2 cellular contexts compared by ENCODE assay signal in the genomic region with DNA sequence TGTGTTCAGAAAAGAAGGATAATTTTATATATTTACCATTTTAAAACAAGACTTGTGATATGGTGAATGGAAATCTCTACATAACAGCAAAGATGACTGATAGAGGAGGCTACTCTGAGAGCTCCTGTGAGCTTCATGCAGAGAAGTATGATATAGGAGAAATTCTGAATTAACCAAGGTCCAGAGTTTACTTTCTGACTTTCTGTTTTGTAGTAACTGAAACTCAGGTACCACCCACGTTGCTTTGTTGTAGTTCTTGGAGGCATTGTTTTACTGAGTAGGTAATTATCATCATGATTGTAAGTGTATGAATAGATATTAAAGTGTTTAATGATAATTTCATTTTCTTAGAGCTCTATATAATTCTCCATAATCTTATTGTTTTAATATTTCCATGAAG.
TF ChIP-seq lines count a peak whose summit lies in the region.

No MANE protein-coding gene starts in this region.

TF ChIP-seq in HCT116, 20 proteins besides CTCF, POLR2A, EP300 and RAD21:
- TF ChIP-seq ELF1 (IDR thresholded peaks at IDR 0.05; ENCODE audit: borderline replicate concordance, low read depth), result no peak
- TF ChIP-seq, protein P1, sequence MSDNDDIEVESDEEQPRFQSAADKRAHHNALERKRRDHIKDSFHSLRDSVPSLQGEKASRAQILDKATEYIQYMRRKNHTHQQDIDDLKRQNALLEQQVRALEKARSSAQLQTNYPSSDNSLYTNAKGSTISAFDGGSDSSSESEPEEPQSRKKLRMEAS (IDR thresholded peaks at IDR 0.05), result no peak
- TF ChIP-seq EZH2phosphoT487 (IDR thresholded peaks at IDR 0.05; ENCODE audit: borderline replicate concordance), result no peak
- TF ChIP-seq SP1 (IDR thresholded peaks at IDR 0.05; ENCODE audit: low read depth), result no peak
- TF ChIP-seq CBX3 (IDR thresholded peaks at IDR 0.05; ENCODE audit: low read depth), result no peak
- no peak for TF ChIP-seq FOSL1 (IDR thresholded peaks at IDR 0.05; ENCODE audit: low read depth)
- no peak for TF ChIP-seq YY1 (IDR thresholded peaks at IDR 0.05; ENCODE audit: extremely low read depth, insufficient replicate concordance, low read depth, low read length)
- TF ChIP-seq REST (IDR thresholded peaks at IDR 0.05; ENCODE audit: low read depth), result no peak
- TF ChIP-seq CEBPB (IDR thresholded peaks at IDR 0.05; ENCODE audit: low read depth), result no peak
- TF ChIP-seq ZBTB33 (IDR thresholded peaks at IDR 0.05; ENCODE audit: extremely low read depth, insufficient replicate concordance, low read length), result no peak
- TF ChIP-seq JUND (IDR thresholded peaks at IDR 0.05), result no peak

TF ChIP-seq in GM12878, 131 proteins besides CTCF, POLR2A, EP300 and RAD21:
- TF ChIP-seq PML (IDR thresholded peaks at IDR 0.05; ENCODE audit: low read length) (no peak), SPI1 (IDR thresholded peaks at IDR 0.05; ENCODE audit: borderline replicate concordance, insufficient read depth, low read depth, low read length) (no peak), JUND (IDR thresholded peaks at IDR 0.05; ENCODE audit: low read depth, low read length) (no peak), STAT3 (IDR thresholded peaks at IDR 0.05; ENCODE audit: low read depth, low read length) (no peak), RELA (IDR thresholded peaks at IDR 0.05; ENCODE audit: borderline replicate concordance, partially characterized antibody) (no peak), NFIC (IDR thresholded peaks at IDR 0.05; ENCODE audit: low read depth, low read length) (no peak), EZH2 (IDR thresholded peaks at IDR 0.05; ENCODE audit: borderline replicate concordance, control insufficient read depth, low read depth, low read length) (no peak), GATAD2B (conservative IDR thresholded peaks at IDR 0.05; ENCODE audit: low read depth) (no peak)
- TF ChIP-seq, protein P2, sequence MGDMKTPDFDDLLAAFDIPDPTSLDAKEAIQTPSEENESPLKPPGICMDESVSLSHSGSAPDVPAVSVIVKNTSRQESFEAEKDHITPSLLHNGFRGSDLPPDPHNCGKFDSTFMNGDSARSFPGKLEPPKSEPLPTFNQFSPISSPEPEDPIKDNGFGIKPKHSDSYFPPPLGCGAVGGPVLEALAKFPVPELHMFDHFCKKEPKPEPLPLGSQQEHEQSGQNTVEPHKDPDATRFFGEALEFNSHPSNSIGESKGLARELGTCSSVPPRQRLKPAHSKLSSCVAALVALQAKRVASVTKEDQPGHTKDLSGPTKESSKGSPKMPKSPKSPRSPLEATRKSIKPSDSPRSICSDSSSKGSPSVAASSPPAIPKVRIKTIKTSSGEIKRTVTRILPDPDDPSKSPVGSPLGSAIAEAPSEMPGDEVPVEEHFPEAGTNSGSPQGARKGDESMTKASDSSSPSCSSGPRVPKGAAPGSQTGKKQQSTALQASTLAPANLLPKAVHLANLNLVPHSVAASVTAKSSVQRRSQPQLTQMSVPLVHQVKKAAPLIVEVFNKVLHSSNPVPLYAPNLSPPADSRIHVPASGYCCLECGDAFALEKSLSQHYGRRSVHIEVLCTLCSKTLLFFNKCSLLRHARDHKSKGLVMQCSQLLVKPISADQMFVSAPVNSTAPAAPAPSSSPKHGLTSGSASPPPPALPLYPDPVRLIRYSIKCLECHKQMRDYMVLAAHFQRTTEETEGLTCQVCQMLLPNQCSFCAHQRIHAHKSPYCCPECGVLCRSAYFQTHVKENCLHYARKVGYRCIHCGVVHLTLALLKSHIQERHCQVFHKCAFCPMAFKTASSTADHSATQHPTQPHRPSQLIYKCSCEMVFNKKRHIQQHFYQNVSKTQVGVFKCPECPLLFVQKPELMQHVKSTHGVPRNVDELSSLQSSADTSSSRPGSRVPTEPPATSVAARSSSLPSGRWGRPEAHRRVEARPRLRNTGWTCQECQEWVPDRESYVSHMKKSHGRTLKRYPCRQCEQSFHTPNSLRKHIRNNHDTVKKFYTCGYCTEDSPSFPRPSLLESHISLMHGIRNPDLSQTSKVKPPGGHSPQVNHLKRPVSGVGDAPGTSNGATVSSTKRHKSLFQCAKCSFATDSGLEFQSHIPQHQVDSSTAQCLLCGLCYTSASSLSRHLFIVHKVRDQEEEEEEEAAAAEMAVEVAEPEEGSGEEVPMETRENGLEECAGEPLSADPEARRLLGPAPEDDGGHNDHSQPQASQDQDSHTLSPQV (IDR thresholded peaks at IDR 0.05), result no peak
- TF ChIP-seq, protein P1 (IDR thresholded peaks at IDR 0.05; ENCODE audit: low read depth, low read length), result no peak
- TF ChIP-seq, protein P3, sequence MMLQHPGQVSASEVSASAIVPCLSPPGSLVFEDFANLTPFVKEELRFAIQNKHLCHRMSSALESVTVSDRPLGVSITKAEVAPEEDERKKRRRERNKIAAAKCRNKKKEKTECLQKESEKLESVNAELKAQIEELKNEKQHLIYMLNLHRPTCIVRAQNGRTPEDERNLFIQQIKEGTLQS (IDR thresholded peaks at IDR 0.05; ENCODE audit: borderline replicate concordance, extremely low read depth, low read depth, low read length), result no peak
